In genomic region chr6:158506577-158506976, GRCh38 we compare ENCODE assay signal across 14 cellular contexts. TPM values are rescaled to one million over a fixed set of nuclear protein-coding genes. Genes with fewer than 3 reads are reported as not detected.
DNase-seq lines count a peak whose midpoint lies in the region; TF ChIP-seq lines count a peak whose summit lies in the region.
"Had no signal": no experiment of that assay in that cellular context is flagged by ENCODE, and none has a peak within 500 bp of the region (broad histone marks: within the 10 kb centered on the region; RNA-seq: fewer than 3 reads in every experiment).

No MANE protein-coding gene starts in this region.

- no peaks in the 10 kb centered on the region for H3K4me1 ChIP-seq in CD8-positive, alpha-beta memory T cell (ENCODE audit: insufficient read depth, low read length)

- no peaks in the 10 kb centered on the region for H3K4me1 Mint-ChIP-seq in activated T-helper 1 cell treated with anti-CD3 and anti-CD28 coated beads, Interleukin-12 subunit alpha, Interleukin-12 subunit beta, Interleukin-2, Interleukin-4 antibody, amounts not matched to agents 30 ng/mL and 10 ng/mL and 1 ng/mL, durations not matched to agents 14 hours and 24 hours and 36 hours (ENCODE audit: low read depth)
- no peaks in the 10 kb centered on the region for H3K4me1 Mint-ChIP-seq in CD8-positive, alpha-beta memory T cell
- H3K4me1 Mint-ChIP-seq: naive thymus-derived CD8-positive, alpha-beta T cell had no signal

- no peak overlapping the region for H3K27ac ChIP-seq in WERI-Rb-1
- H3K27ac ChIP-seq in CD8-positive, alpha-beta memory T cell (ENCODE audit: low read depth, low read length), result no peak overlapping the region
- H3K27ac ChIP-seq: HL-60 had no signal

- no peaks in the 10 kb centered on the region for H3K36me3 Mint-ChIP-seq in activated T-helper 1 cell treated with anti-CD3 and anti-CD28 coated beads, Interleukin-12 subunit alpha, Interleukin-12 subunit beta, Interleukin-2, Interleukin-4 antibody, amounts not matched to agents 30 ng/mL and 10 ng/mL and 1 ng/mL, durations not matched to agents 14 hours and 24 hours and 36 hours (ENCODE audit: low read depth)
- peaks cover 5 to 50% (median 15%) of the 10 kb centered on the region in 3 donors for H3K36me3 Mint-ChIP-seq in CD8-positive, alpha-beta memory T cell

- DNase-seq in AG08396 (ENCODE audit: low spot score), result peak; percentile 40
- no peak for DNase-seq in HFF-Myc (ENCODE audit: extremely low read depth, low read depth)
- peak; percentile 50 for DNase-seq in WERI-Rb-1
- DNase-seq in iPS-NIHi7 (ENCODE audit: extremely low spot score), result peak; percentile 95
- DNase-seq in NCI-H2196 (lab: John Stamatoyannopoulos, UW; ENCODE audit: unreplicated experiment), result no peak
- no peak for DNase-seq in activated T-helper 1 cell treated with anti-CD3 and anti-CD28 coated beads, Interleukin-12 subunit alpha, Interleukin-12 subunit beta, Interleukin-2, Interleukin-4 antibody, amounts not matched to agents 30 ng/mL and 10 ng/mL and 1 ng/mL, durations not matched to agents 14 hours and 24 hours and 36 hours (ENCODE audit: low spot score)
- DNase-seq in CD8-positive, alpha-beta memory T cell, result no peak
- DNase-seq in CD1c-positive myeloid dendritic cell (ENCODE audit: extremely low spot score), result no peak
- DNase-seq: central memory CD4-positive, alpha-beta T cell; hippocampal formation; naive thymus-derived CD8-positive, alpha-beta T cell; NCI-H2171 treated with DMSO at 0.1 percent for 48 hours; stimulated activated CD4-positive, alpha-beta T cell treated with anti-CD3 and anti-CD28 coated beads, Interleukin-1b, Interleukin-23, amount 100 ng/mL, for 48 hours had no signal

- H3K27me3 Mint-ChIP-seq in activated T-helper 1 cell treated with anti-CD3 and anti-CD28 coated beads, Interleukin-12 subunit alpha, Interleukin-12 subunit beta, Interleukin-2, Interleukin-4 antibody, amounts not matched to agents 30 ng/mL and 10 ng/mL and 1 ng/mL, durations not matched to agents 14 hours and 24 hours and 36 hours (ENCODE audit: insufficient read depth), result no peaks in the 10 kb centered on the region
- H3K27me3 Mint-ChIP-seq in CD8-positive, alpha-beta memory T cell, result no peaks in the 10 kb centered on the region
- H3K27me3 Mint-ChIP-seq: naive thymus-derived CD8-positive, alpha-beta T cell had no signal

- peak; percentile 45 for TF ChIP-seq CTCF in HFF-Myc (IDR thresholded peaks at IDR 0.05; ENCODE audit: low read depth, low read length, missing control alignments)
- TF ChIP-seq CTCF in WERI-Rb-1 (IDR thresholded peaks at IDR 0.05; ENCODE audit: low read depth, low read length), result peak; percentile 71

- no peaks in the 10 kb centered on the region for H3K9me3 ChIP-seq in WERI-Rb-1 (ENCODE audit: severe bottlenecking)
- no peaks in the 10 kb centered on the region for H3K9me3 ChIP-seq in CD8-positive, alpha-beta memory T cell (ENCODE audit: low read length)

- H3K27ac Mint-ChIP-seq in activated T-helper 1 cell treated with anti-CD3 and anti-CD28 coated beads, Interleukin-12 subunit alpha, Interleukin-12 subunit beta, Interleukin-2, Interleukin-4 antibody, amounts not matched to agents 30 ng/mL and 10 ng/mL and 1 ng/mL, durations not matched to agents 14 hours and 24 hours and 36 hours, result no peak overlapping the region
- H3K27ac Mint-ChIP-seq in CD8-positive, alpha-beta memory T cell, result peak overlapping the region in 1 of 8 donors; percentile 57

- H3K36me3 ChIP-seq in WERI-Rb-1, result peaks cover 47% of the 10 kb centered on the region
- H3K36me3 ChIP-seq in CD8-positive, alpha-beta memory T cell (ENCODE audit: insufficient read depth, low read length), result no peaks in the 10 kb centered on the region

- POLR2A ChIA-PET in CD8-positive, alpha-beta memory T cell (lab: Charles Lee), result no interaction called here

- H3K4me3 ChIP-seq in HFF-Myc (replicated peaks; ENCODE audit: low read depth, low read length) (no peak overlapping the region), WERI-Rb-1 (ENCODE audit: low read depth, low read length) (no peak overlapping the region)
- no peak overlapping the region for H3K4me3 ChIP-seq in CD8-positive, alpha-beta memory T cell (ENCODE audit: low read length)

- H3K4me3 Mint-ChIP-seq in activated T-helper 1 cell treated with anti-CD3 and anti-CD28 coated beads, Interleukin-12 subunit alpha, Interleukin-12 subunit beta, Interleukin-2, Interleukin-4 antibody, amounts not matched to agents 30 ng/mL and 10 ng/mL and 1 ng/mL, durations not matched to agents 14 hours and 24 hours and 36 hours, result no peak overlapping the region
- no peak overlapping the region for H3K4me3 Mint-ChIP-seq in CD8-positive, alpha-beta memory T cell
- H3K4me3 Mint-ChIP-seq: naive thymus-derived CD8-positive, alpha-beta T cell had no signal

- intact Hi-C loops in activated T-helper 1 cell treated with anti-CD3 and anti-CD28 coated beads, Interleukin-12 subunit alpha, Interleukin-12 subunit beta, Interleukin-2, Interleukin-4 antibody, amounts not matched to agents 30 ng/mL and 10 ng/mL and 1 ng/mL, durations not matched to agents 14 hours and 24 hours and 36 hours (cut with micrococcal nuclease), result no loop called here

- no peaks in the 10 kb centered on the region for H3K27me3 ChIP-seq in WERI-Rb-1 (ENCODE audit: insufficient read depth, low read depth, severe bottlenecking)
- no peaks in the 10 kb centered on the region for H3K27me3 ChIP-seq in CD8-positive, alpha-beta memory T cell (ENCODE audit: insufficient read depth, low read length, poor library complexity, severe bottlenecking)

- CTCF ChIA-PET in CD8-positive, alpha-beta memory T cell (lab: Charles Lee), result interaction anchor here (1.0 kb wide), 1 partner anchor 12 kb away, joined by 3 read pairs; no protein-coding TSS in a partner anchor

- H3K9me3 Mint-ChIP-seq in activated T-helper 1 cell treated with anti-CD3 and anti-CD28 coated beads, Interleukin-12 subunit alpha, Interleukin-12 subunit beta, Interleukin-2, Interleukin-4 antibody, amounts not matched to agents 30 ng/mL and 10 ng/mL and 1 ng/mL, durations not matched to agents 14 hours and 24 hours and 36 hours, result no peaks in the 10 kb centered on the region
- H3K9me3 Mint-ChIP-seq in CD8-positive, alpha-beta memory T cell, result no peaks in the 10 kb centered on the region
- H3K9me3 Mint-ChIP-seq: naive thymus-derived CD8-positive, alpha-beta T cell had no signal

RNA-seq across cellular contexts. Expression of gene TMEM181, which starts 53.3 kb away (rescaled TPM):
- total RNA-seq in activated T-helper 1 cell treated with anti-CD3 and anti-CD28 coated beads, Interleukin-12 subunit alpha, Interleukin-12 subunit beta, Interleukin-2, Interleukin-4 antibody, amounts not matched to agents 30 ng/mL and 10 ng/mL and 1 ng/mL, durations not matched to agents 14 hours and 24 hours and 36 hours, result 17.0 and 17.7 TPM in 2 replicates
- 10 to 100 TPM; 16.0 to 16.6 TPM for total RNA-seq in CD8-positive, alpha-beta memory T cell
- polyA plus RNA-seq in CD8-positive, alpha-beta memory T cell, result 11.2 TPM

Comparison
In these comparisons a context has a peak if more than half of its experiments do, and no peak if none do; other contexts are left out.
1. DNase-seq: peak in AG08396 (single experiment), WERI-Rb-1 (single experiment) and iPS-NIHi7 (single experiment); none in HFF-Myc (single experiment), NCI-H2196 (single experiment), activated T-helper 1 cell treated with anti-CD3 and anti-CD28 coated beads, Interleukin-12 subunit alpha, Interleukin-12 subunit beta, Interleukin-2, Interleukin-4 antibody, amounts not matched to agents 30 ng/mL and 10 ng/mL and 1 ng/mL, durations not matched to agents 14 hours and 24 hours and 36 hours (single experiment), CD8-positive, alpha-beta memory T cell (0 of 5) and CD1c-positive myeloid dendritic cell (single experiment).